1 cellular context compared by ENCODE assay signal in the genomic region with DNA sequence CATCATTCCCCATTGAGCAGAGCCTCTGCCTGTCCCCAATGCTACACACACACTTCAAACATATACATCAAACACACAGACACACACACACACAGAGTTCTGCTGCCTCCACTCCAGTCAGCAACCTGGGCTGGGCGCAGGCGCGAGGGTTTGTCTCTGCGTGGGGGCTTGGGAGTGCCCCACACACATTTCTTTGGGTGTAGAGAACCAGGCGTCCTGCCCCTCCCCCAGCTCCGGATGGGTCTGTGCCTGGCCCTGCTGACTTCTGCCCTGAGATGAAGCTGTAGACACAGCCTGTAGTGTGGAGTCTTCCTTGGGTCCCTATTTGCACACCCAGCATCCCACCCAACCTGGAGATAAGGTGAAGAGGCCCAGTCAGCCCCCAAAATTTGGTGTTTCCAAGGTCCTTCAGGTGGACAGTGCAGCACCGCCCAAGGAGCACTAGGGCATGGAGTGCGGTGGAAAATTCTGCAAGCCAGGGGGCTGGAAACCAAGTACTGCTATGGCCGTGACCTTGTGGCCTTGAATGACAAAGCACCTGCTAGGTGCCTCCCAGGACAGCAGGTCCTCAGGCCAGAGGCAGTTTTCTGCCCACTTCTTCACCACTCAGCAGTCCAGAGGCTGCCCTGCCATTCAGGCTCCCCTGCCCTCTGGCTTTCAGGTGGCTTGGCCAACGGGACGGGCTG.
TF ChIP-seq lines count a peak whose summit lies in the region.

No MANE protein-coding gene starts in this region.

TF ChIP-seq in HepG2, 621 proteins besides CTCF, POLR2A, EP300 and RAD21 (continued from another document and continues in another):
- TF ChIP-seq, protein P1, sequence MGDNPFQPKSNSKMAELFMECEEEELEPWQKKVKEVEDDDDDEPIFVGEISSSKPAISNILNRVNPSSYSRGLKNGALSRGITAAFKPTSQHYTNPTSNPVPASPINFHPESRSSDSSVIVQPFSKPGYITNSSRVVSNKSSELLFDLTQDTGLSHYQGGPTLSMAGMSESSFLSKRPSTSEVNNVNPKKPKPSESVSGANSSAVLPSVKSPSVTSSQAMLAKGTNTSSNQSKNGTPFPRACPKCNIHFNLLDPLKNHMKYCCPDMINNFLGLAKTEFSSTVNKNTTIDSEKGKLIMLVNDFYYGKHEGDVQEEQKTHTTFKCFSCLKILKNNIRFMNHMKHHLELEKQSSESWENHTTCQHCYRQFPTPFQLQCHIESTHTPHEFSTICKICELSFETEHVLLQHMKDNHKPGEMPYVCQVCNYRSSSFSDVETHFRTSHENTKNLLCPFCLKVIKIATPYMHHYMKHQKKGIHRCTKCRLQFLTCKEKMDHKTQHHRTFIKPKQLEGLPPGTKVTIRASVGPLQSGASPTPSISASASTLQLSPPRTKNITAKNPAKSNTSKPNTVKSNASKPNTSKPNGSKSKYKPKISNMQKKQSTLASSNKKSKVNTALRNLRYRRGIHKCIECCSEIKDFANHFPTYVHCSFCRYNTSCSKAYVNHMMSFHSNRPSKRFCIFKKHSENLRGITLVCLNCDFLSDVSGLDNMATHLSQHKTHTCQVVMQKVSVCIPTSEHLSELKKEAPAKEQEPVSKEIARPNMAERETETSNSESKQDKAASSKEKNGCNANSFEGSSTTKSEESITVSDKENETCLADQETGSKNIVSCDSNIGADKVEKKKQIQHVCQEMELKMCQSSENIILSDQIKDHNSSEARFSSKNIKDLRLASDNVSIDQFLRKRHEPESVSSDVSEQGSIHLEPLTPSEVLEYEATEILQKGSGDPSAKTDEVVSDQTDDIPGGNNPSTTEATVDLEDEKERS (CRISPR knock-in tag; IDR thresholded peaks at IDR 0.05), result 0 out of 2 replicates have a peak, but pooled peaks have one; percentile 21
- no peak for TF ChIP-seq MXD4 (CRISPR knock-in tag; IDR thresholded peaks at IDR 0.05)
- no peak for TF ChIP-seq MAZ (IDR thresholded peaks at IDR 0.05; ENCODE audit: borderline replicate concordance, low read depth, low read length)
- 0 out of 2 replicates have a peak, but pooled peaks have one; percentile 18 for TF ChIP-seq MAZ (CRISPR knock-in tag; IDR thresholded peaks at IDR 0.05; ENCODE audit: low read depth)
- TF ChIP-seq NFE2L1 (CRISPR knock-in tag; IDR thresholded peaks at IDR 0.05; ENCODE audit: borderline replicate concordance), result no peak
- TF ChIP-seq SMARCE1 (IDR thresholded peaks at IDR 0.05; ENCODE audit: borderline replicate concordance), result no peak
- no peak for TF ChIP-seq ADNP (CRISPR knock-in tag; IDR thresholded peaks at IDR 0.05)
- peak; percentile 23; the same call in 1 of the 2 replicates for TF ChIP-seq ZNF605 (CRISPR knock-in tag; IDR thresholded peaks at IDR 0.05)
- TF ChIP-seq ZNF251 (CRISPR knock-in tag; IDR thresholded peaks at IDR 0.05), result 0 out of 2 replicates have a peak, but pooled peaks have one; percentile 18
- TF ChIP-seq YEATS2 (CRISPR knock-in tag; IDR thresholded peaks at IDR 0.05; ENCODE audit: borderline replicate concordance), result no peak
- TF ChIP-seq, protein P2, sequence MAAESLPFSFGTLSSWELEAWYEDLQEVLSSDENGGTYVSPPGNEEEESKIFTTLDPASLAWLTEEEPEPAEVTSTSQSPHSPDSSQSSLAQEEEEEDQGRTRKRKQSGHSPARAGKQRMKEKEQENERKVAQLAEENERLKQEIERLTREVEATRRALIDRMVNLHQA (CRISPR knock-in tag; IDR thresholded peaks at IDR 0.05), result no peak
- 0 out of 2 replicates have a peak, but pooled peaks have one; percentile 28 for TF ChIP-seq IRX3 (CRISPR knock-in tag; IDR thresholded peaks at IDR 0.05; ENCODE audit: borderline replicate concordance, low read depth)
- TF ChIP-seq ZEB1 (IDR thresholded peaks at IDR 0.05; ENCODE audit: insufficient replicate concordance, low read depth), result peak; percentile 43
- no peak for TF ChIP-seq NBN (conservative IDR thresholded peaks at IDR 0.05)
- peak; percentile 54 for TF ChIP-seq POLR2G (IDR thresholded peaks at IDR 0.05; ENCODE audit: low read depth, low read length)
- TF ChIP-seq, protein P3, sequence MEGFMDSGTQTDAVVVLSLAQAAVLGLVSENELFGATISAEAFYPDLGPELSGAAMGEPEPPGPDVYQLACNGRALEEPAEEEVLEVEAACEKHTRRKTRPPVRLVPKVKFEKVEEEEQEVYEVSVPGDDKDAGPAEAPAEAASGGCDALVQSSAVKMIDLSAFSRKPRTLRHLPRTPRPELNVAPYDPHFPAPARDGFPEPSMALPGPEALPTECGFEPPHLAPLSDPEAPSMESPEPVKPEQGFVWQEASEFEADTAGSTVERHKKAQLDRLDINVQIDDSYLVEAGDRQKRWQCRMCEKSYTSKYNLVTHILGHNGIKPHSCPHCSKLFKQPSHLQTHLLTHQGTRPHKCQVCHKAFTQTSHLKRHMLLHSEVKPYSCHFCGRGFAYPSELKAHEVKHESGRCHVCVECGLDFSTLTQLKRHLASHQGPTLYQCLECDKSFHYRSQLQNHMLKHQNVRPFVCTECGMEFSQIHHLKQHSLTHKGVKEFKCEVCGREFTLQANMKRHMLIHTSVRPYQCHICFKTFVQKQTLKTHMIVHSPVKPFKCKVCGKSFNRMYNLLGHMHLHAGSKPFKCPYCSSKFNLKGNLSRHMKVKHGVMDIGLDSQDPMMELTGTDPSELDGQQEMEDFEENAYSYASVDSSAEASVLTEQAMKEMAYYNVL (CRISPR knock-in tag; IDR thresholded peaks at IDR 0.05; ENCODE audit: borderline replicate concordance), result no peak
- TF ChIP-seq ZKSCAN5 (CRISPR knock-in tag; IDR thresholded peaks at IDR 0.05), result no peak
- TF ChIP-seq ZBTB21 (CRISPR knock-in tag; IDR thresholded peaks at IDR 0.05), result no peak
- TF ChIP-seq ZNF282 (IDR thresholded peaks at IDR 0.05; ENCODE audit: partially characterized antibody), result no peak
- TF ChIP-seq, protein P4, sequence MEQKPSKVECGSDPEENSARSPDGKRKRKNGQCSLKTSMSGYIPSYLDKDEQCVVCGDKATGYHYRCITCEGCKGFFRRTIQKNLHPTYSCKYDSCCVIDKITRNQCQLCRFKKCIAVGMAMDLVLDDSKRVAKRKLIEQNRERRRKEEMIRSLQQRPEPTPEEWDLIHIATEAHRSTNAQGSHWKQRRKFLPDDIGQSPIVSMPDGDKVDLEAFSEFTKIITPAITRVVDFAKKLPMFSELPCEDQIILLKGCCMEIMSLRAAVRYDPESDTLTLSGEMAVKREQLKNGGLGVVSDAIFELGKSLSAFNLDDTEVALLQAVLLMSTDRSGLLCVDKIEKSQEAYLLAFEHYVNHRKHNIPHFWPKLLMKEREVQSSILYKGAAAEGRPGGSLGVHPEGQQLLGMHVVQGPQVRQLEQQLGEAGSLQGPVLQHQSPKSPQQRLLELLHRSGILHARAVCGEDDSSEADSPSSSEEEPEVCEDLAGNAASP (CRISPR knock-in tag; IDR thresholded peaks at IDR 0.05; ENCODE audit: borderline replicate concordance), result peak; percentile 7; the same call in 1 of the 2 replicates
- TF ChIP-seq NR2F1 (CRISPR knock-in tag; IDR thresholded peaks at IDR 0.05), result peak in 1 of 2 experiments; percentile 64; a peak in 3 of 4 replicates
- TF ChIP-seq HNRNPH1 (optimal IDR thresholded peaks at IDR 0.05; ENCODE audit: low read depth, low read length), result no peak
- TF ChIP-seq SOX5 (CRISPR knock-in tag; IDR thresholded peaks at IDR 0.05; ENCODE audit: borderline replicate concordance), result no peak
- no peak for TF ChIP-seq ZNF230 (CRISPR knock-in tag; IDR thresholded peaks at IDR 0.05)
- TF ChIP-seq ZNF768 (CRISPR knock-in tag; IDR thresholded peaks at IDR 0.05), result no peak
- 0 out of 2 replicates have a peak, but pooled peaks have one; percentile 1 for TF ChIP-seq ZNF672 (CRISPR knock-in tag; IDR thresholded peaks at IDR 0.05)
- TF ChIP-seq NCOA5 (CRISPR knock-in tag; IDR thresholded peaks at IDR 0.05), result 0 out of 2 replicates have a peak, but pooled peaks have one; percentile 59
- TF ChIP-seq FOXK2 (IDR thresholded peaks at IDR 0.05), result no peak
- no peak for TF ChIP-seq STAT5B (CRISPR knock-in tag; IDR thresholded peaks at IDR 0.05)
- TF ChIP-seq HNF4G (IDR thresholded peaks at IDR 0.05; ENCODE audit: borderline replicate concordance, low read depth, low read length), result no peak
- TF ChIP-seq HNF4G (CRISPR knock-in tag; IDR thresholded peaks at IDR 0.05; ENCODE audit: borderline replicate concordance, low read depth), result no peak
- no peak for TF ChIP-seq ZNF101 (CRISPR knock-in tag; IDR thresholded peaks at IDR 0.05; ENCODE audit: borderline replicate concordance, low read depth)
- TF ChIP-seq, protein P5, sequence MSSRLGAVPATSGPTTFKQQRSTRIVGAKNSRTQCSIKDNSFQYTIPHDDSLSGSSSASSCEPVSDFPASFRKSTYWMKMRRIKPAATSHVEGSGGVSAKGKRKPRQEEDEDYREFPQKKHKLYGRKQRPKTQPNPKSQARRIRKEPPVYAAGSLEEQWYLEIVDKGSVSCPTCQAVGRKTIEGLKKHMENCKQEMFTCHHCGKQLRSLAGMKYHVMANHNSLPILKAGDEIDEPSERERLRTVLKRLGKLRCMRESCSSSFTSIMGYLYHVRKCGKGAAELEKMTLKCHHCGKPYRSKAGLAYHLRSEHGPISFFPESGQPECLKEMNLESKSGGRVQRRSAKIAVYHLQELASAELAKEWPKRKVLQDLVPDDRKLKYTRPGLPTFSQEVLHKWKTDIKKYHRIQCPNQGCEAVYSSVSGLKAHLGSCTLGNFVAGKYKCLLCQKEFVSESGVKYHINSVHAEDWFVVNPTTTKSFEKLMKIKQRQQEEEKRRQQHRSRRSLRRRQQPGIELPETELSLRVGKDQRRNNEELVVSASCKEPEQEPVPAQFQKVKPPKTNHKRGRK (CRISPR knock-in tag; IDR thresholded peaks at IDR 0.05), result no peak
- no peak for TF ChIP-seq ZNF781 (CRISPR knock-in tag; IDR thresholded peaks at IDR 0.05; ENCODE audit: borderline replicate concordance, not compliant biosample characterization)
- TF ChIP-seq ZNF777 (CRISPR knock-in tag; IDR thresholded peaks at IDR 0.05), result no peak
- TF ChIP-seq, protein P6, sequence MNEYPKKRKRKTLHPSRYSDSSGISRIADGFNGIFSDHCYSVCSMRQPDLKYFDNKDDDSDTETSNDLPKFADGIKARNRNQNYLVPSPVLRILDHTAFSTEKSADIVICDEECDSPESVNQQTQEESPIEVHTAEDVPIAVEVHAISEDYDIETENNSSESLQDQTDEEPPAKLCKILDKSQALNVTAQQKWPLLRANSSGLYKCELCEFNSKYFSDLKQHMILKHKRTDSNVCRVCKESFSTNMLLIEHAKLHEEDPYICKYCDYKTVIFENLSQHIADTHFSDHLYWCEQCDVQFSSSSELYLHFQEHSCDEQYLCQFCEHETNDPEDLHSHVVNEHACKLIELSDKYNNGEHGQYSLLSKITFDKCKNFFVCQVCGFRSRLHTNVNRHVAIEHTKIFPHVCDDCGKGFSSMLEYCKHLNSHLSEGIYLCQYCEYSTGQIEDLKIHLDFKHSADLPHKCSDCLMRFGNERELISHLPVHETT (CRISPR knock-in tag; conservative IDR thresholded peaks at IDR 0.05), result no peak
- TF ChIP-seq MZF1 (CRISPR knock-in tag; IDR thresholded peaks at IDR 0.05; ENCODE audit: borderline replicate concordance), result no peak
- 0 out of 2 replicates have a peak, but pooled peaks have one; percentile 18 for TF ChIP-seq ZNF121 (CRISPR knock-in tag; IDR thresholded peaks at IDR 0.05)
- no peak for TF ChIP-seq ZNF331 (CRISPR knock-in tag; IDR thresholded peaks at IDR 0.05)
- TF ChIP-seq ZBTB3 (CRISPR knock-in tag; IDR thresholded peaks at IDR 0.05; ENCODE audit: borderline replicate concordance, low read depth), result no peak
- TF ChIP-seq, protein P7, sequence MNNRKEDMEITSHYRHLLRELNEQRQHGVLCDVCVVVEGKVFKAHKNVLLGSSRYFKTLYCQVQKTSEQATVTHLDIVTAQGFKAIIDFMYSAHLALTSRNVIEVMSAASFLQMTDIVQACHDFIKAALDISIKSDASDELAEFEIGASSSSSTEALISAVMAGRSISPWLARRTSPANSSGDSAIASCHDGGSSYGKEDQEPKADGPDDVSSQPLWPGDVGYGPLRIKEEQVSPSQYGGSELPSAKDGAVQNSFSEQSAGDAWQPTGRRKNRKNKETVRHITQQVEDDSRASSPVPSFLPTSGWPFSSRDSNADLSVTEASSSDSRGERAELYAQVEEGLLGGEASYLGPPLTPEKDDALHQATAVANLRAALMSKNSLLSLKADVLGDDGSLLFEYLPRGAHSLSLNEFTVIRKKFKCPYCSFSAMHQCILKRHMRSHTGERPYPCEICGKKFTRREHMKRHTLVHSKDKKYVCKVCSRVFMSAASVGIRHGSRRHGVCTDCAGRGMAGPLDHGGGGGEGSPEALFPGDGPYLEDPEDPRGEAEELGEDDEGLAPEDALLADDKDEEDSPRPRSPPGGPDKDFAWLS (CRISPR knock-in tag; IDR thresholded peaks at IDR 0.05; ENCODE audit: borderline replicate concordance), result no peak
- TF ChIP-seq ZNF20 (CRISPR knock-in tag; IDR thresholded peaks at IDR 0.05), result no peak
- no peak for TF ChIP-seq HNRNPL (IDR thresholded peaks at IDR 0.05; ENCODE audit: low read depth, low read length)
- no peak for TF ChIP-seq ZFP36L2 (CRISPR knock-in tag; IDR thresholded peaks at IDR 0.05)
- TF ChIP-seq ZNF496 (CRISPR knock-in tag; IDR thresholded peaks at IDR 0.05; ENCODE audit: insufficient replicate concordance), result no peak
- TF ChIP-seq POLR2AphosphoS5 (IDR thresholded peaks at IDR 0.05; ENCODE audit: low read depth, low read length), result no peak; the same call in none of the 2 replicates
- peak; percentile 73; the same call in 1 of the 2 replicates for TF ChIP-seq AKAP8 (CRISPR knock-in tag; IDR thresholded peaks at IDR 0.05)
- TF ChIP-seq, protein P8, sequence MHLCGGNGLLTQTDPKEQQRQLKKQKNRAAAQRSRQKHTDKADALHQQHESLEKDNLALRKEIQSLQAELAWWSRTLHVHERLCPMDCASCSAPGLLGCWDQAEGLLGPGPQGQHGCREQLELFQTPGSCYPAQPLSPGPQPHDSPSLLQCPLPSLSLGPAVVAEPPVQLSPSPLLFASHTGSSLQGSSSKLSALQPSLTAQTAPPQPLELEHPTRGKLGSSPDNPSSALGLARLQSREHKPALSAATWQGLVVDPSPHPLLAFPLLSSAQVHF (CRISPR knock-in tag; IDR thresholded peaks at IDR 0.05), result no peak
- TF ChIP-seq NR2C2 (CRISPR knock-in tag; IDR thresholded peaks at IDR 0.05; ENCODE audit: borderline replicate concordance), result no peak
- peak; percentile 61 for TF ChIP-seq BORCS8-MEF2B (CRISPR knock-in tag; IDR thresholded peaks at IDR 0.05)
- no peak for TF ChIP-seq POGZ (CRISPR knock-in tag; IDR thresholded peaks at IDR 0.05)
- no peak for TF ChIP-seq SOX6 (IDR thresholded peaks at IDR 0.05)
- 0 out of 2 replicates have a peak, but pooled peaks have one; percentile 1 for TF ChIP-seq SOX6 (CRISPR knock-in tag; IDR thresholded peaks at IDR 0.05)
- peak; percentile 80 for TF ChIP-seq AGO1 (IDR thresholded peaks at IDR 0.05; ENCODE audit: low read depth, low read length, poor library complexity, severe bottlenecking)
- TF ChIP-seq NR2F6 (IDR thresholded peaks at IDR 0.05), result peak; percentile 70
- TF ChIP-seq NR2F6 (CRISPR knock-in tag; IDR thresholded peaks at IDR 0.05), result peak; percentile 69
- no peak for TF ChIP-seq CENPX (CRISPR knock-in tag; IDR thresholded peaks at IDR 0.05)
- TF ChIP-seq ZBTB1 (CRISPR knock-in tag; IDR thresholded peaks at IDR 0.05; ENCODE audit: borderline replicate concordance), result no peak
- TF ChIP-seq NRL (CRISPR knock-in tag; IDR thresholded peaks at IDR 0.05; ENCODE audit: borderline replicate concordance), result peak; percentile 57; the same call in 1 of the 2 replicates
